ENCODE assay signal across 12 cellular contexts in the genomic region with DNA sequence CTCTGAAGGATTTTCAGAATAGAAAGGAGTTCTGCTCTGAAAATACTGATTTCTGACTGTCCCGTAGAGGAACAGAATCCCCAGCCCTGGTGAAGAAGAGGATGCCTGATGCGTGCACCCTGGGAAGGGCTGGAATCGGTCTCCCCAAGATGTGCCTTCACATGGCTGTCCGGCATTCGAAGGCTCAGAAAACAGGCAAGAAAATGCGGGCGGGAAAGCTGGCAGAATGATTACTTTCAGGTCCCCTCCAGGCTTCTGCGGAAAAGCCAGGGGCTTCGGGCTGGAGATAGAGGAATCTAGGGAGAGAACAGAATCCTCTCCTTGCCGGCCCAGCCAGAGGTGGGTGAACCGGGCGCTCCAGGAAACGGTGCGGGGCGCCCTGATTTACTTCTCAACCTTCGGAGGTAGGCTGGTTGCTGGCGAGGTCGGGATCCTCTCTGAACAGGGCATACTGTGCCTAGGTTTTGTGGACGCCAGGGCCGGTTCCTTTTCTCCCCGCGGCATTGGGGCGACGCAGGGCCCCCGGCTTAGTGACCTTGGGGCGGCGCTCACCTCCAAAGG. TPM values are rescaled to one million over a fixed set of nuclear protein-coding genes. Genes with fewer than 3 reads are reported as not detected.
DNase-seq lines count a peak whose midpoint lies in the region; ATAC-seq, FAIRE-seq and TF ChIP-seq lines count a peak whose summit lies in the region.
"Had no signal": no experiment of that assay in that cellular context is flagged by ENCODE, and none has a peak within 500 bp of the region (broad histone marks: within the 10 kb centered on the region; RNA-seq: fewer than 3 reads in every experiment).

No MANE protein-coding gene starts in this region.

- no peak for ATAC-seq in GM18520 (IDR thresholded peaks at IDR 0.05; ENCODE audit: unreplicated experiment)

- H3K27me3 ChIP-seq in CD4-positive, alpha-beta memory T cell (ENCODE audit: insufficient read depth, low read length), result peaks cover 31% of the 10 kb centered on the region
- no peaks in the 10 kb centered on the region for H3K27me3 ChIP-seq in parathyroid adenoma (ENCODE audit: control insufficient read depth, insufficient read depth, low read length)

- peaks cover 44 to 54% of the 10 kb centered on the region in 2 donors for H3K27me3 Mint-ChIP-seq in CD4-positive, alpha-beta memory T cell

- TF ChIP-seq CTCF in fibroblast of the aortic adventitia (IDR thresholded peaks at IDR 0.05; ENCODE audit: insufficient read depth, low read length) (no peak), parathyroid adenoma (IDR thresholded peaks at IDR 0.05) (no peak)

- H3K9me3 ChIP-seq in CD4-positive, alpha-beta memory T cell (ENCODE audit: control insufficient read depth in 1 of 2, low read length in 2 of 2), result no peaks in the 10 kb centered on the region
- no peaks in the 10 kb centered on the region for H3K9me3 ChIP-seq in SK-N-MC (ENCODE audit: low read depth, low read length)
- H3K9me3 ChIP-seq in parathyroid adenoma (ENCODE audit: control insufficient read depth, low read length), result no peaks in the 10 kb centered on the region

- no peak for FAIRE-seq in urothelium cell line (lab: Jason Lieb, UNC)
- FAIRE-seq: G401.6 had no signal

- H3K9ac ChIP-seq in SK-N-MC (ENCODE audit: insufficient read length), result no peak overlapping the region
- peak overlapping the region; percentile 91 for H3K9ac ChIP-seq in parathyroid adenoma

- no peak for DNase-seq in CD4-positive, alpha-beta memory T cell
- no peak for DNase-seq in SK-N-MC (ENCODE audit: low read depth, low spot score)
- DNase-seq in fibroblast of the aortic adventitia (ENCODE audit: low read depth), result no peak
- DNase-seq in HK-2 (ENCODE audit: unreplicated experiment), result no peak
- no peak for DNase-seq in urothelium cell line (ENCODE audit: low spot score)
- DNase-seq in occipital lobe (lab: John Stamatoyannopoulos, UW), result no peak
- DNase-seq: NCI-H446 treated with DMSO at 0.1 percent for 48 hours had no signal

- H3K4me1 ChIP-seq in CD4-positive, alpha-beta memory T cell (ENCODE audit: insufficient read depth, low read length), result peaks cover 33% of the 10 kb centered on the region
- H3K4me1 ChIP-seq in parathyroid adenoma, result peaks cover 30% of the 10 kb centered on the region

- no peak overlapping the region for H3K27ac ChIP-seq in CD4-positive, alpha-beta memory T cell (ENCODE audit: low read depth, low read length)
- no peak overlapping the region for H3K27ac ChIP-seq in SK-N-MC
- peak overlapping the region; percentile 95 for H3K27ac ChIP-seq in parathyroid adenoma

- no peak overlapping the region for H3K27ac Mint-ChIP-seq in CD4-positive, alpha-beta memory T cell

- H3K4me1 Mint-ChIP-seq in CD4-positive, alpha-beta memory T cell, result peaks cover 21 to 46% (median 29%) of the 10 kb centered on the region in 4 donors

- H3K4me3 Mint-ChIP-seq in CD4-positive, alpha-beta memory T cell, result peak overlapping the region in 7 of 8 donors; percentile 34 to 93 (median 80)

- H3K36me3 Mint-ChIP-seq in CD4-positive, alpha-beta memory T cell, result peaks cover 0 to 4% of the 10 kb centered on the region in 2 donors

- intact Hi-C loops in CD4-positive, alpha-beta memory T cell (cut with micrococcal nuclease), result loop anchor here (10.0 kb wide), 2 partner anchors 615 to 765 kb away; a partner anchor contains a TSS

- peaks cover 45% of the 10 kb centered on the region for H3K79me2 ChIP-seq in parathyroid adenoma

- H2AFZ ChIP-seq in parathyroid adenoma, result peak overlapping the region; percentile 66

- CTCF ChIA-PET in CD4-positive, alpha-beta memory T cell (lab: Charles Lee; ENCODE audit: partially characterized antibody), result interaction anchor here (1.0 to 1.9 kb wide), 3 partner anchors 13 to 359 kb away, joined by 3 to 11 read pairs (median 9); no protein-coding TSS in a partner anchor

- H3K4me2 ChIP-seq in parathyroid adenoma (ENCODE audit: low read length), result peak overlapping the region; percentile 88

- H3K9me3 Mint-ChIP-seq in CD4-positive, alpha-beta memory T cell, result peaks cover 0 to 8% (median 0%) of the 10 kb centered on the region in 8 donors

- peak overlapping the region in 1 of 2 donors; percentile 14 for H3K4me3 ChIP-seq in CD4-positive, alpha-beta memory T cell (ENCODE audit: low read length in 2 of 2)
- H3K4me3 ChIP-seq in SK-N-MC (peak overlapping the region; percentile 48), fibroblast of the aortic adventitia (ENCODE audit: low read depth, low read length) (peak overlapping the region; percentile 49), parathyroid adenoma (ENCODE audit: low read depth, low read length) (peak overlapping the region; percentile 71)

- POLR2A ChIA-PET in CD4-positive, alpha-beta memory T cell (lab: Charles Lee; ENCODE audit: partially characterized antibody), result no interaction called here

- no peaks in the 10 kb centered on the region for H3K36me3 ChIP-seq in CD4-positive, alpha-beta memory T cell (ENCODE audit: insufficient read depth, low read length)
- no peaks in the 10 kb centered on the region for H3K36me3 ChIP-seq in SK-N-MC (ENCODE audit: insufficient read depth, low read length)
- H3K36me3 ChIP-seq in parathyroid adenoma (ENCODE audit: control insufficient read depth, insufficient read depth, low read length), result no peaks in the 10 kb centered on the region

RNA-seq across cellular contexts. Expression of a gene that starts 2.5 kb away (rescaled TPM):
- total RNA-seq in CD4-positive, alpha-beta memory T cell, result not detected
- under 1 TPM in 1 of 2 donors, not detected in 1; 0.04 TPM for polyA plus RNA-seq in CD4-positive, alpha-beta memory T cell
- not detected in 2 replicates for total RNA-seq in fibroblast of the aortic adventitia (ENCODE audit: low replicate concordance)
- 0.16 TPM for total RNA-seq in occipital lobe
- total RNA-seq: aorta, mesenteric fat pad had no signal
- polyA plus RNA-seq: aorta had no signal

RNA-seq across cellular contexts. Expression of a gene that starts 2.6 kb away (rescaled TPM):
- not detected for total RNA-seq in CD4-positive, alpha-beta memory T cell
- polyA plus RNA-seq in CD4-positive, alpha-beta memory T cell, result not detected
- total RNA-seq in fibroblast of the aortic adventitia (ENCODE audit: low replicate concordance) (under 0.01 TPM in 1 of 2 replicates, not detected in the other), occipital lobe (not detected)
- total RNA-seq: aorta, mesenteric fat pad had no signal
- polyA plus RNA-seq: aorta had no signal

RNA-seq across cellular contexts. Expression of a gene that starts 56.5 kb away (rescaled TPM):
- total RNA-seq in CD4-positive, alpha-beta memory T cell, result not detected
- not detected for polyA plus RNA-seq in CD4-positive, alpha-beta memory T cell
- total RNA-seq in fibroblast of the aortic adventitia (ENCODE audit: low replicate concordance) (not detected in 2 replicates), occipital lobe (not detected)
- total RNA-seq: aorta, mesenteric fat pad had no signal
- polyA plus RNA-seq: aorta had no signal
